1 cellular context compared by ENCODE assay signal in genomic region chr1:26922901-26923300, GRCh38.
TF ChIP-seq lines count a peak whose summit lies in the region.

No MANE protein-coding gene starts in this region.

TF ChIP-seq in A549, 52 proteins besides CTCF, POLR2A, EP300 and RAD21 (continued from another document):
- TF ChIP-seq, protein P1, sequence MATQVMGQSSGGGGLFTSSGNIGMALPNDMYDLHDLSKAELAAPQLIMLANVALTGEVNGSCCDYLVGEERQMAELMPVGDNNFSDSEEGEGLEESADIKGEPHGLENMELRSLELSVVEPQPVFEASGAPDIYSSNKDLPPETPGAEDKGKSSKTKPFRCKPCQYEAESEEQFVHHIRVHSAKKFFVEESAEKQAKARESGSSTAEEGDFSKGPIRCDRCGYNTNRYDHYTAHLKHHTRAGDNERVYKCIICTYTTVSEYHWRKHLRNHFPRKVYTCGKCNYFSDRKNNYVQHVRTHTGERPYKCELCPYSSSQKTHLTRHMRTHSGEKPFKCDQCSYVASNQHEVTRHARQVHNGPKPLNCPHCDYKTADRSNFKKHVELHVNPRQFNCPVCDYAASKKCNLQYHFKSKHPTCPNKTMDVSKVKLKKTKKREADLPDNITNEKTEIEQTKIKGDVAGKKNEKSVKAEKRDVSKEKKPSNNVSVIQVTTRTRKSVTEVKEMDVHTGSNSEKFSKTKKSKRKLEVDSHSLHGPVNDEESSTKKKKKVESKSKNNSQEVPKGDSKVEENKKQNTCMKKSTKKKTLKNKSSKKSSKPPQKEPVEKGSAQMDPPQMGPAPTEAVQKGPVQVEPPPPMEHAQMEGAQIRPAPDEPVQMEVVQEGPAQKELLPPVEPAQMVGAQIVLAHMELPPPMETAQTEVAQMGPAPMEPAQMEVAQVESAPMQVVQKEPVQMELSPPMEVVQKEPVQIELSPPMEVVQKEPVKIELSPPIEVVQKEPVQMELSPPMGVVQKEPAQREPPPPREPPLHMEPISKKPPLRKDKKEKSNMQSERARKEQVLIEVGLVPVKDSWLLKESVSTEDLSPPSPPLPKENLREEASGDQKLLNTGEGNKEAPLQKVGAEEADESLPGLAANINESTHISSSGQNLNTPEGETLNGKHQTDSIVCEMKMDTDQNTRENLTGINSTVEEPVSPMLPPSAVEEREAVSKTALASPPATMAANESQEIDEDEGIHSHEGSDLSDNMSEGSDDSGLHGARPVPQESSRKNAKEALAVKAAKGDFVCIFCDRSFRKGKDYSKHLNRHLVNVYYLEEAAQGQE (IDR thresholded peaks at IDR 0.05): no peak
- TF ChIP-seq RFX5 (IDR thresholded peaks at IDR 0.05) (no peak), HDAC2 (IDR thresholded peaks at IDR 0.05) (no peak), CBX8 (IDR thresholded peaks at IDR 0.05) (no peak), TP53 (CRISPR knock-in tag; IDR thresholded peaks at IDR 0.05) (no peak), USF2 (IDR thresholded peaks at IDR 0.05) (no peak), HOXA7 (CRISPR knock-in tag; IDR thresholded peaks at IDR 0.05) (no peak)
- TF ChIP-seq, protein P2, sequence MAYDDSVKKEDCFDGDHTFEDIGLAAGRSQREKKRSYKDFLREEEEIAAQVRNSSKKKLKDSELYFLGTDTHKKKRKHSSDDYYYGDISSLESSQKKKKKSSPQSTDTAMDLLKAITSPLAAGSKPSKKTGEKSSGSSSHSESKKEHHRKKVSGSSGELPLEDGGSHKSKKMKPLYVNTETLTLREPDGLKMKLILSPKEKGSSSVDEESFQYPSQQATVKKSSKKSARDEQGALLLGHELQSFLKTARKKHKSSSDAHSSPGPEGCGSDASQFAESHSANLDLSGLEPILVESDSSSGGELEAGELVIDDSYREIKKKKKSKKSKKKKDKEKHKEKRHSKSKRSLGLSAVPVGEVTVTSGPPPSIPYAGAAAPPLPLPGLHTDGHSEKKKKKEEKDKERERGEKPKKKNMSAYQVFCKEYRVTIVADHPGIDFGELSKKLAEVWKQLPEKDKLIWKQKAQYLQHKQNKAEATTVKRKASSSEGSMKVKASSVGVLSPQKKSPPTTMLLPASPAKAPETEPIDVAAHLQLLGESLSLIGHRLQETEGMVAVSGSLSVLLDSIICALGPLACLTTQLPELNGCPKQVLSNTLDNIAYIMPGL (CRISPR knock-in tag; IDR thresholded peaks at IDR 0.05; ENCODE audit: borderline replicate concordance): no peak
